2 cellular contexts compared by ENCODE assay signal in the genomic region with DNA sequence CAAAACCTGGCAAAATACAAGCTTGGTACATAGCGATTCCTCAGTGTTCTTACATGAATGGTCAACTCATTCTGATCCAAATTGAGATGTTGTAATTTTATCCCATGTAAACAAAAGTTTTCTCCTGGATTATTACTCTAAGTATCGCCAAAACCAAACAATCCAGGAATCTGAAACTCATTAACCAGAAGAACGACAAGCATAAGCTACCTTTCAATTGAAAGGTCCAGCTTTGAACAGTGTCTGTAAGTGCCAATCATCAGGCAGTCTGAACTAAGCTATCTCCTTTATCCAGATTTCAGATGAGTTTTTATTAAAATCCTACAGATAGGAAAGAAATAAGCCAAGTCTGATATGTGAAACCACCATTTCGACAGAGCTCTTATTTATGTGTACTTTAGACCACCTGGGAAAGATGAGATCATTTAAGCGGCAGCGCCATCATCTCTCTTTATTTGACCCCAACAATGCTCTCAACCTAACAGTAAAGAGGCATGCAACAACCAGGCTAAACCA.
TF ChIP-seq lines count a peak whose summit lies in the region.

No MANE protein-coding gene starts in this region.

TF ChIP-seq in HEK293T, 16 proteins besides CTCF, POLR2A, EP300 and RAD21 (continued from another document):
- no peak for TF ChIP-seq LEF1 (IDR thresholded peaks at IDR 0.05; ENCODE audit: borderline replicate concordance)

TF ChIP-seq in GM12878, 131 proteins besides CTCF, POLR2A, EP300 and RAD21 (continued from another document):
- TF ChIP-seq, protein P1, sequence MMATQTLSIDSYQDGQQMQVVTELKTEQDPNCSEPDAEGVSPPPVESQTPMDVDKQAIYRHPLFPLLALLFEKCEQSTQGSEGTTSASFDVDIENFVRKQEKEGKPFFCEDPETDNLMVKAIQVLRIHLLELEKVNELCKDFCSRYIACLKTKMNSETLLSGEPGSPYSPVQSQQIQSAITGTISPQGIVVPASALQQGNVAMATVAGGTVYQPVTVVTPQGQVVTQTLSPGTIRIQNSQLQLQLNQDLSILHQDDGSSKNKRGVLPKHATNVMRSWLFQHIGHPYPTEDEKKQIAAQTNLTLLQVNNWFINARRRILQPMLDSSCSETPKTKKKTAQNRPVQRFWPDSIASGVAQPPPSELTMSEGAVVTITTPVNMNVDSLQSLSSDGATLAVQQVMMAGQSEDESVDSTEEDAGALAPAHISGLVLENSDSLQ (IDR thresholded peaks at IDR 0.05) = peak; percentile 76
